ENCODE assay signal across 8 cellular contexts in the genomic region with DNA sequence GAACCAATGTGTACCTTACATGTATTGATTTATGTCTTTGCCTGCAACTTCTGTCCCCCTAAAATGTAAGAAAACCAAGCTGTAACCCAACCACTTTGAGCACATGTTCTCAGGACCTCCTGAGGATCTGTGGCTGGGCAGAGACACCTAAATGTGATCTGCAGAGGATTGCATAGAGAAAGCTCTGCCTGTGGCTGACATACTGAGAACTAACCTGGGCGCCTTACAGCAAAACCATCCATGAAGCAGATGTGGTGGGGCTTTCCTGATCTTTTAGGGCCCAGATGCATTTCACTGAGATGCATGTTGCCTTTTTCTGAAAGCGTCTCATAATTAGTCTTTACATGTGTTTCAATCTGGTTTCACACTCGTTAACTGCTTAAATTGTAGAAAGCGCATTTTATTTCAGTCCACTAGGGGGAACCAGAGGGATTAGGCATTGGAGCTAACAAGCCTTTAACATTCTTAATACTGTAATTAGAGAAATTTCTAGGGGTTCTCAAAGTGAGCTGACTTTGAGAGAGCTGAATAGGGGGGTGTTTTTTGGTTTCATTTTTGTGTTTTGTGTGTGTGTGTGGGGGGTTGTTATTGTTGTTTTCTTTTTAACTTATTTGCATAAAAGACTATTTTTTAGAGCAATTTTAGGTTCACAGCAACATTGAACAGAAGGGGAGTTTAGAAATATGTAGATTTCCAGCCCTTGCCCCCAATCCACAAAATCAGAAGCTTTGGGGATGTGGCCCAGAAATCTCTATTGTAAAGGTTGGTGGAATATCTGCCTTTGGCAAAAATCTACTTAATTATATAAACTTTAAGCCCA. TPM values are rescaled to one million over a fixed set of nuclear protein-coding genes. Genes with fewer than 3 reads are reported as not detected.
A peak's percentile ranks its signal among the peaks of the same experiment; 100 is the strongest.
DNase-seq lines count a peak whose midpoint lies in the region; ATAC-seq and TF ChIP-seq lines count a peak whose summit lies in the region.

No MANE protein-coding gene starts in this region.

- H3K27me3 ChIP-seq in adipocyte (replicated peaks; ENCODE audit: control insufficient read depth, insufficient read depth, low read length) (no peaks in the 10 kb centered on the region), right atrium auricular region (no peaks in the 10 kb centered on the region)

- intact Hi-C loops in sciatic nerve (cut with DNase I), result no loop called here

- no peak overlapping the region for H3K27ac ChIP-seq in right atrium auricular region

- no peaks in the 10 kb centered on the region for H3K36me3 ChIP-seq in adipocyte (ENCODE audit: control insufficient read depth, insufficient read depth, low read length, severe bottlenecking)
- no peaks in the 10 kb centered on the region for H3K36me3 ChIP-seq in right atrium auricular region

- DNase-seq in DMS114 treated with DMSO at 0.1 percent for 48 hours (lab: John Stamatoyannopoulos, UW; ENCODE audit: unreplicated experiment) (peak; percentile 45), NCI-H446 (lab: John Stamatoyannopoulos, UW) (peak; percentile 29 to 69), adipocyte (ENCODE audit: low read depth) (peak; percentile 90), right atrium auricular region (ENCODE audit: low spot score) (no peak), sciatic nerve (ENCODE audit: low spot score) (no peak)
- no peak for DNase-seq in activated CD8-positive, alpha-beta memory T cell treated with anti-CD3 and anti-CD28 coated beads for 24 hours

- peaks cover 44% of the 10 kb centered on the region for H3K4me1 ChIP-seq in adipocyte (ENCODE audit: control insufficient read depth, insufficient read depth, low read length)
- no peaks in the 10 kb centered on the region for H3K4me1 ChIP-seq in right atrium auricular region

- H3K9me3 ChIP-seq in adipocyte (ENCODE audit: control insufficient read depth, low read length) (no peaks in the 10 kb centered on the region), right atrium auricular region (no peaks in the 10 kb centered on the region)

- H3K9ac ChIP-seq in adipocyte (ENCODE audit: low read length), result peak overlapping the region; percentile 76

- ATAC-seq in GM19324 (IDR thresholded peaks at IDR 0.05; ENCODE audit: low FRiP score, unreplicated experiment) (peak; percentile 79), HG03175 (IDR thresholded peaks at IDR 0.05; ENCODE audit: unreplicated experiment) (peak; percentile 83), sciatic nerve (peak; percentile 73)

- H3K4me3 ChIP-seq in adipocyte (ENCODE audit: low read length), result no peak overlapping the region
- no peak overlapping the region for H3K4me3 ChIP-seq in right atrium auricular region

- TF ChIP-seq CTCF in right atrium auricular region (IDR thresholded peaks at IDR 0.05), result peak; percentile 82 to 91

RNA-seq across cellular contexts. Expression of a gene that starts 50.9 kb away (rescaled TPM):
- total RNA-seq in right atrium auricular region (1 to 10 TPM; 1.3 to 2.2 TPM), sciatic nerve (7.8 TPM)

Comparison
In these comparisons a context has a peak if more than half of its experiments do, and no peak if none do; other contexts are left out.
1. DNase-seq: peak in DMS114 treated with DMSO at 0.1 percent for 48 hours (single experiment), NCI-H446 (2 of 2) and adipocyte (single experiment); none in right atrium auricular region (single experiment), sciatic nerve (single experiment) and activated CD8-positive, alpha-beta memory T cell treated with anti-CD3 and anti-CD28 coated beads for 24 hours (single experiment).
2. Peak in every context shown above with its lines, with median percentiles within 50 percentile points of each other: ATAC-seq.